1 cellular context compared by ENCODE assay signal in genomic region chr14:39432619-39433451, GRCh38.
A peak's percentile ranks its signal among the peaks of the same experiment; 100 is the strongest.
TF ChIP-seq lines count a peak whose summit lies in the region.

No MANE protein-coding gene starts in this region.

TF ChIP-seq in HEK293, 187 proteins besides CTCF, POLR2A, EP300 and RAD21 (continued from another document):
- TF ChIP-seq ZNF518A (tag by site-specific recombination; conservative IDR thresholded peaks at IDR 0.05; ENCODE audit: low read depth) (no peak), HOXA7 (CRISPR knock-in tag; IDR thresholded peaks at IDR 0.05; ENCODE audit: borderline replicate concordance) (no peak), EGR2 (tag by site-specific recombination; IDR thresholded peaks at IDR 0.05; ENCODE audit: low read depth) (peak; percentile 57; the same call in 1 of the 2 replicates), OVOL3 (tag by site-specific recombination; IDR thresholded peaks at IDR 0.05) (no peak), ZBTB48 (tag by site-specific recombination; IDR thresholded peaks at IDR 0.05) (peak; percentile 97), HIC1 (tag by site-specific recombination; IDR thresholded peaks at IDR 0.05) (peak; percentile 58), ZNF433 (tag by site-specific recombination; IDR thresholded peaks at IDR 0.05; ENCODE audit: low read depth) (no peak), ELK4 (IDR thresholded peaks at IDR 0.05; ENCODE audit: borderline replicate concordance, low read depth, low read length) (no peak), OSR2 (tag by site-specific recombination; IDR thresholded peaks at IDR 0.05) (no peak; the same call in 1 of the 2 replicates), TRIM28 (IDR thresholded peaks at IDR 0.05; ENCODE audit: borderline replicate concordance, low read length) (0 out of 2 replicates have a peak, but pooled peaks have one; percentile 27), ZSCAN16 (tag by site-specific recombination; IDR thresholded peaks at IDR 0.05) (no peak), ZNF707 (tag by site-specific recombination; IDR thresholded peaks at IDR 0.05) (no peak), FEZF1 (tag by site-specific recombination; IDR thresholded peaks at IDR 0.05) (no peak), ZNF768 (tag by site-specific recombination; IDR thresholded peaks at IDR 0.05) (peak; percentile 33; the same call in 1 of the 2 replicates), ZBTB17 (tag by site-specific recombination; IDR thresholded peaks at IDR 0.05) (peak; percentile 83), ZNF341 (tag by site-specific recombination; IDR thresholded peaks at IDR 0.05; ENCODE audit: low read depth) (peak; percentile 77), ZNF174 (tag by site-specific recombination; IDR thresholded peaks at IDR 0.05) (no peak), PRDM1 (tag by site-specific recombination; IDR thresholded peaks at IDR 0.05) (peak; percentile 25; the same call in 1 of the 2 replicates), IKZF3 (tag by site-specific recombination; IDR thresholded peaks at IDR 0.05) (peak; percentile 60; the same call in 1 of the 2 replicates), ZNF266 (tag by site-specific recombination; IDR thresholded peaks at IDR 0.05; ENCODE audit: low read depth) (no peak), REST (tag by site-specific recombination; IDR thresholded peaks at IDR 0.05) (no peak), ZNF837 (tag by site-specific recombination; IDR thresholded peaks at IDR 0.05) (no peak), ZNF600 (tag by site-specific recombination; IDR thresholded peaks at IDR 0.05) (peak; percentile 78), WT1 (tag by site-specific recombination; IDR thresholded peaks at IDR 0.05) (peak; percentile 6), ZNF585B (tag by site-specific recombination; IDR thresholded peaks at IDR 0.05) (no peak), ZNF529 (tag by site-specific recombination; IDR thresholded peaks at IDR 0.05; ENCODE audit: insufficient replicate concordance) (no peak), YY2 (tag by site-specific recombination; IDR thresholded peaks at IDR 0.05) (no peak), ZNF175 (tag by site-specific recombination; IDR thresholded peaks at IDR 0.05) (no peak), SP3 (tag by site-specific recombination; IDR thresholded peaks at IDR 0.05) (peak; percentile 59), ZNF366 (tag by site-specific recombination; conservative IDR thresholded peaks at IDR 0.05) (peak; percentile 78), ZNF10 (tag by site-specific recombination; IDR thresholded peaks at IDR 0.05) (no peak), GLIS1 (tag by site-specific recombination; IDR thresholded peaks at IDR 0.05) (no peak), ZNF48 (tag by site-specific recombination; IDR thresholded peaks at IDR 0.05) (no peak), ZFP37 (tag by site-specific recombination; IDR thresholded peaks at IDR 0.05) (peak; percentile 57; the same call in 1 of the 2 replicates), ZNF626 (tag by site-specific recombination; IDR thresholded peaks at IDR 0.05) (no peak), ZEB2 (tag by site-specific recombination; IDR thresholded peaks at IDR 0.05) (peak; percentile 75)
